ENCODE assay signal across 17 cellular contexts in genomic region chr1:87641996-87642395, GRCh38.
DNase-seq lines count a peak whose midpoint lies in the region; ATAC-seq and TF ChIP-seq lines count a peak whose summit lies in the region.
"Had no signal": no experiment of that assay in that cellular context is flagged by ENCODE, and none has a peak within 500 bp of the region (broad histone marks: within the 10 kb centered on the region; RNA-seq: fewer than 3 reads in every experiment).

No MANE protein-coding gene starts in this region.

- 86% methylated on average over 3 of the region's 3 CpGs for WGBS in HUES64

- H2AFZ ChIP-seq in GM23338: no peak overlapping the region

- POLR2A ChIA-PET in T-cell (lab: Charles Lee): no interaction called here

- no peaks in the 10 kb centered on the region for H3K79me2 ChIP-seq in GM23338 (replicated peaks; ENCODE audit: insufficient read depth)

- H3K4me3 Mint-ChIP-seq in GM23338 (no peak overlapping the region), mesothelial cell of epicardium (no peak overlapping the region), T-cell (no peak overlapping the region)
- H3K4me3 Mint-ChIP-seq: CD4-positive, CD25-positive, alpha-beta regulatory T cell had no signal

- H3K27me3 ChIP-seq in GM23338 (ENCODE audit: insufficient read depth): no peaks in the 10 kb centered on the region
- H3K27me3 ChIP-seq in HUES64 (ENCODE audit: insufficient read depth, low read length): no peaks in the 10 kb centered on the region
- no peaks in the 10 kb centered on the region for H3K27me3 ChIP-seq in WERI-Rb-1 (ENCODE audit: insufficient read depth, low read depth, severe bottlenecking)
- H3K27me3 ChIP-seq: BLaER1, MG63 had no signal

- no peaks in the 10 kb centered on the region for H3K27me3 Mint-ChIP-seq in GM23338 (ENCODE audit: insufficient read depth, low read depth, poor library complexity)
- no peaks in the 10 kb centered on the region for H3K27me3 Mint-ChIP-seq in mesothelial cell of epicardium (ENCODE audit: low read depth)
- H3K27me3 Mint-ChIP-seq in T-cell: peaks cover 0 to 4% of the 10 kb centered on the region in 2 donors
- H3K27me3 Mint-ChIP-seq: CD4-positive, CD25-positive, alpha-beta regulatory T cell had no signal

- H3K9me3 ChIP-seq in HUES64 (ENCODE audit: insufficient read depth, low read depth, low read length): peaks cover 17% of the 10 kb centered on the region
- H3K9me3 ChIP-seq in WERI-Rb-1 (ENCODE audit: severe bottlenecking): no peaks in the 10 kb centered on the region
- H3K9me3 ChIP-seq: BLaER1, MG63, SK-N-SH had no signal

- H3K9me3 Mint-ChIP-seq in GM23338: peaks cover 28% of the 10 kb centered on the region
- H3K9me3 Mint-ChIP-seq in mesothelial cell of epicardium: peaks cover 3% of the 10 kb centered on the region
- no peaks in the 10 kb centered on the region for H3K9me3 Mint-ChIP-seq in T-cell

- H3K4me1 Mint-ChIP-seq in GM23338 (peaks cover 48% of the 10 kb centered on the region), mesothelial cell of epicardium (peaks cover 57% of the 10 kb centered on the region), T-cell (no peaks in the 10 kb centered on the region)
- H3K4me1 Mint-ChIP-seq: CD4-positive, CD25-positive, alpha-beta regulatory T cell had no signal

- no peaks in the 10 kb centered on the region for H3F3A ChIP-seq in GM23338 (replicated peaks; ENCODE audit: low read depth)

- DNase-seq in GM23338 (ENCODE audit: low spot score): no peak
- DNase-seq in WERI-Rb-1: no peak
- DNase-seq in mesothelial cell of epicardium (ENCODE audit: low spot score in 2 of 2, unreplicated experiment in 2 of 2): no peak
- DNase-seq in activated T-cell treated with anti-CD3 and anti-CD28 coated beads, Interleukin-2, amount 50 U/mL, for 48 hours: no peak
- DNase-seq in T-cell: no peak
- no peak for DNase-seq in NCI-H748 (lab: John Stamatoyannopoulos, UW; ENCODE audit: unreplicated experiment)
- DNase-seq: CD4-positive, CD25-positive, alpha-beta regulatory T cell; GOT3; HCEC 1CT; MG63; NCI-H1694 treated with DMSO at 0.1 percent for 48 hours; NCI-H226; NCI-H774; SK-N-SH had no signal

- H3K4me3 ChIP-seq in GM23338 (no peak overlapping the region), HUES64 (ENCODE audit: low read length) (no peak overlapping the region), WERI-Rb-1 (ENCODE audit: low read depth, low read length) (no peak overlapping the region)
- H3K4me3 ChIP-seq: BLaER1, MG63 had no signal

- peak overlapping the region; percentile 56; the same call in 1 of the 2 replicates for H3K27ac Mint-ChIP-seq in GM23338
- peak overlapping the region; percentile 90 for H3K27ac Mint-ChIP-seq in mesothelial cell of epicardium
- no peak overlapping the region for H3K27ac Mint-ChIP-seq in T-cell
- H3K27ac Mint-ChIP-seq: CD4-positive, CD25-positive, alpha-beta regulatory T cell had no signal

- CTCF ChIA-PET in T-cell (lab: Charles Lee): no interaction called here

- peak overlapping the region; percentile 64 for H3K4me2 ChIP-seq in GM23338
- H3K4me2 ChIP-seq: BLaER1, SK-N-SH had no signal

- H3K36me3 ChIP-seq in GM23338 (ENCODE audit: insufficient read depth) (no peaks in the 10 kb centered on the region), HUES64 (ENCODE audit: insufficient read depth, low read length) (no peaks in the 10 kb centered on the region), WERI-Rb-1 (no peaks in the 10 kb centered on the region)
- H3K36me3 ChIP-seq: BLaER1, MG63 had no signal

- no peak for TF ChIP-seq CTCF in GM23338 (conservative IDR thresholded peaks at IDR 0.05; ENCODE audit: low read depth in 2 of 2)
- no peak for TF ChIP-seq CTCF in WERI-Rb-1 (IDR thresholded peaks at IDR 0.05; ENCODE audit: low read depth, low read length)
- TF ChIP-seq CTCF in mesothelial cell of epicardium (IDR thresholded peaks at IDR 0.05; ENCODE audit: unreplicated experiment): no peak

- 0 out of 2 replicates have a peak overlapping the region, but pooled peaks have one; percentile 85 for H3K27ac ChIP-seq in GM23338 (ENCODE audit: low read depth)
- H3K27ac ChIP-seq in HUES64 (ENCODE audit: low read depth, low read length): peak overlapping the region; percentile 83; the same call in 1 of the 2 replicates
- peak overlapping the region; percentile 39 for H3K27ac ChIP-seq in WERI-Rb-1
- H3K27ac ChIP-seq: BLaER1 had no signal

- H3K9ac ChIP-seq in HUES64 (ENCODE audit: low read depth, low read length): no peak overlapping the region
- H3K9ac ChIP-seq: BLaER1, SK-N-SH had no signal

- H3K4me1 ChIP-seq in GM23338 (ENCODE audit: insufficient read depth) (peaks cover 39% of the 10 kb centered on the region), HUES64 (ENCODE audit: insufficient read depth, low read length) (peaks cover 48% of the 10 kb centered on the region)

- H3K36me3 Mint-ChIP-seq in GM23338 (ENCODE audit: low read depth): peaks cover 28% of the 10 kb centered on the region
- H3K36me3 Mint-ChIP-seq in mesothelial cell of epicardium: no peaks in the 10 kb centered on the region
- H3K36me3 Mint-ChIP-seq in T-cell: no peaks in the 10 kb centered on the region
- H3K36me3 Mint-ChIP-seq: CD4-positive, CD25-positive, alpha-beta regulatory T cell had no signal

- ATAC-seq in GM23338 (no peak), GM18502 (IDR thresholded peaks at IDR 0.05; ENCODE audit: poor library complexity, unreplicated experiment) (no peak), T-cell (replicated peaks in 1 of 4) (no peak)

- H3K9me2 ChIP-seq in GM23338 (ENCODE audit: insufficient read depth): no peaks in the 10 kb centered on the region
- H3K9me2 ChIP-seq: SK-N-SH had no signal

- no peaks in the 10 kb centered on the region for H4K20me1 ChIP-seq in GM23338 (replicated peaks; ENCODE audit: insufficient read depth)
- H4K20me1 ChIP-seq: BLaER1 had no signal

TF ChIP-seq in GM23338, 12 proteins besides CTCF, POLR2A, EP300 and RAD21:
- TF ChIP-seq ETS1 (IDR thresholded peaks at IDR 0.05) (no peak), STAT1 (IDR thresholded peaks at IDR 0.05; ENCODE audit: unreplicated experiment) (no peak), JUNB (IDR thresholded peaks at IDR 0.05; ENCODE audit: unreplicated experiment) (no peak), POLR2AphosphoS5 (IDR thresholded peaks at IDR 0.05; ENCODE audit: low read depth) (no peak)

Comparison
In these comparisons a context has a peak if more than half of its experiments do, and no peak if none do; other contexts are left out.
1. H3K27ac Mint-ChIP-seq: peak in GM23338 (single experiment) and mesothelial cell of epicardium (single experiment); none in T-cell (0 of 2).
2. Peak in every context shown above with its lines, with median percentiles within 50 percentile points of each other: H3K27ac ChIP-seq.